In genomic region chr4:80307774-80308465, GRCh38 we compare ENCODE assay signal across 10 cellular contexts. TPM values are rescaled to one million over a fixed set of nuclear protein-coding genes. Genes with fewer than 3 reads are reported as not detected.
DNase-seq lines count a peak whose midpoint lies in the region; FAIRE-seq and TF ChIP-seq lines count a peak whose summit lies in the region.
"Had no signal": no experiment of that assay in that cellular context is flagged by ENCODE, and none has a peak within 500 bp of the region (broad histone marks: within the 10 kb centered on the region; RNA-seq: fewer than 3 reads in every experiment).

No MANE protein-coding gene starts in this region.

- no peak overlapping the region for H3K27ac ChIP-seq in neural progenitor cell
- H3K27ac ChIP-seq in hepatocyte: no peak overlapping the region
- H3K27ac ChIP-seq: tibial nerve had no signal

- H3K9me3 ChIP-seq in neural progenitor cell (ENCODE audit: low read depth) (no peaks in the 10 kb centered on the region), hepatocyte (ENCODE audit: low read depth) (no peaks in the 10 kb centered on the region)
- H3K9me3 ChIP-seq: tibial nerve had no signal

- in situ Hi-C loops in GM13977 (cut with MboI; ENCODE audit: low pct_unique_long_range_greater_than_20kb, low sequenced_read_pairs, unreplicated experiment): no loop called here

- H4K20me1 ChIP-seq in neural progenitor cell (ENCODE audit: low read depth) (no peaks in the 10 kb centered on the region), hepatocyte (ENCODE audit: insufficient read depth, poor library complexity, severe bottlenecking) (no peaks in the 10 kb centered on the region)

- H3K36me3 Mint-ChIP-seq in neural progenitor cell: no peaks in the 10 kb centered on the region

- H2AFZ ChIP-seq in neural progenitor cell (replicated peaks) (no peak overlapping the region), hepatocyte (no peak overlapping the region)

- H3K9me3 Mint-ChIP-seq in neural progenitor cell: no peaks in the 10 kb centered on the region

- H3K36me3 ChIP-seq in bronchial epithelial cell (ENCODE audit: control insufficient read depth, insufficient read depth, low read length) (no peaks in the 10 kb centered on the region), neural progenitor cell (no peaks in the 10 kb centered on the region), hepatocyte (replicated peaks; ENCODE audit: insufficient read depth, low read depth) (no peaks in the 10 kb centered on the region)
- H3K36me3 ChIP-seq: tibial nerve had no signal

- H3K27me3 ChIP-seq in bronchial epithelial cell (ENCODE audit: control insufficient read depth, insufficient read depth, low read length) (no peaks in the 10 kb centered on the region), neural progenitor cell (no peaks in the 10 kb centered on the region), hepatocyte (peaks cover 5% of the 10 kb centered on the region)
- H3K27me3 ChIP-seq: tibial nerve had no signal

- TF ChIP-seq CTCF in bronchial epithelial cell (IDR thresholded peaks at IDR 0.05; ENCODE audit: insufficient read depth, low read length, severe bottlenecking) (no peak), neural progenitor cell (IDR thresholded peaks at IDR 0.05) (no peak), hepatocyte (IDR thresholded peaks at IDR 0.05; ENCODE audit: poor library complexity) (no peak), GM13977 (IDR thresholded peaks at IDR 0.05; ENCODE audit: extremely low read depth, insufficient read depth, missing control alignments) (no peak)

- H3K4me2 ChIP-seq in neural progenitor cell (no peak overlapping the region), hepatocyte (no peak overlapping the region)

- no peak overlapping the region for H3K27ac Mint-ChIP-seq in neural progenitor cell

- H3K4me1 ChIP-seq in neural progenitor cell: peaks cover 13% of the 10 kb centered on the region
- no peaks in the 10 kb centered on the region for H3K4me1 ChIP-seq in hepatocyte (ENCODE audit: insufficient read depth)
- H3K4me1 ChIP-seq: tibial nerve had no signal

- no peaks in the 10 kb centered on the region for H3K79me2 ChIP-seq in neural progenitor cell (ENCODE audit: low read depth)
- H3K79me2 ChIP-seq in hepatocyte: no peaks in the 10 kb centered on the region

- peaks cover 3% of the 10 kb centered on the region for H3K4me1 Mint-ChIP-seq in neural progenitor cell

- FAIRE-seq in bronchial epithelial cell (lab: Jason Lieb, UNC): no peak

- DNase-seq in EH (ENCODE audit: low read depth): peak; percentile 71
- DNase-seq in NCI-H1105 treated with DMSO at 0.1 percent for 48 hours (lab: John Stamatoyannopoulos, UW): peak; percentile 78
- peak; percentile 93 for DNase-seq in bronchial epithelial cell (ENCODE audit: low read depth)
- peak; percentile 36 for DNase-seq in neural progenitor cell (ENCODE audit: low spot score)
- no peak for DNase-seq in NCI-H2107 treated with DMSO at 0.1 percent for 48 hours (lab: John Stamatoyannopoulos, UW; ENCODE audit: unreplicated experiment)
- no peak for DNase-seq in NCI-H510A treated with DMSO at 0.1 percent for 48 hours (lab: John Stamatoyannopoulos, UW)
- no peak for DNase-seq in hepatocyte (ENCODE audit: low spot score)
- no peak for DNase-seq in GM13977 (ENCODE audit: low spot score)
- DNase-seq: activated CD8-positive, alpha-beta memory T cell treated with anti-CD3 and anti-CD28 coated beads for 24 hours had no signal

- peak overlapping the region; percentile 6 for H3K4me3 ChIP-seq in bronchial epithelial cell (ENCODE audit: low read depth, low read length)
- no peak overlapping the region for H3K4me3 ChIP-seq in neural progenitor cell
- no peak overlapping the region for H3K4me3 ChIP-seq in hepatocyte
- H3K4me3 ChIP-seq: tibial nerve had no signal

- no peaks in the 10 kb centered on the region for H3F3A ChIP-seq in neural progenitor cell (ENCODE audit: low read depth)

- H3K27me3 Mint-ChIP-seq in neural progenitor cell (ENCODE audit: insufficient read depth, low read depth): peaks cover 2% of the 10 kb centered on the region

- 37% methylated on average over 10 of the region's 10 CpGs for WGBS in hepatocyte (ENCODE audit: low lambda C conversion rate, missing lambda C conversion rate)

- no peaks in the 10 kb centered on the region for H3K9me2 ChIP-seq in hepatocyte (replicated peaks; ENCODE audit: insufficient read depth)

- H3K9ac ChIP-seq in neural progenitor cell: no peak overlapping the region

- H3K4me3 Mint-ChIP-seq in neural progenitor cell: no peak overlapping the region

RNA-seq across cellular contexts. Expression of gene CFAP299, which starts 27.6 kb away (rescaled TPM):
- total RNA-seq in bronchial epithelial cell (0.26 TPM in 1 of 2 replicates, not detected in the other), neural progenitor cell (ENCODE audit: low replicate concordance) (not detected in 2 replicates), hepatocyte (0.04 TPM in 1 of 2 replicates, not detected in the other)
- not detected in 2 replicates for polyA plus RNA-seq in hepatocyte

RNA-seq across cellular contexts. Expression of gene FGF5, which starts 41.5 kb away (rescaled TPM):
- total RNA-seq in bronchial epithelial cell (0.51 and 1.3 TPM in 2 replicates), neural progenitor cell (ENCODE audit: low replicate concordance) (not detected in 2 replicates), hepatocyte (0.04 TPM in 1 of 2 replicates, not detected in the other)
- 0.04 and 0.42 TPM in 2 replicates for polyA plus RNA-seq in hepatocyte

Comparison
In these comparisons a context has a peak if more than half of its experiments do, and no peak if none do; other contexts are left out.
1. DNase-seq: peak in EH (single experiment), NCI-H1105 treated with DMSO at 0.1 percent for 48 hours (single experiment), bronchial epithelial cell (single experiment) and neural progenitor cell (single experiment); none in NCI-H2107 treated with DMSO at 0.1 percent for 48 hours (single experiment), NCI-H510A treated with DMSO at 0.1 percent for 48 hours (single experiment), hepatocyte (single experiment) and GM13977 (single experiment).